ENCODE assay signal across 1 cellular context in the genomic region with DNA sequence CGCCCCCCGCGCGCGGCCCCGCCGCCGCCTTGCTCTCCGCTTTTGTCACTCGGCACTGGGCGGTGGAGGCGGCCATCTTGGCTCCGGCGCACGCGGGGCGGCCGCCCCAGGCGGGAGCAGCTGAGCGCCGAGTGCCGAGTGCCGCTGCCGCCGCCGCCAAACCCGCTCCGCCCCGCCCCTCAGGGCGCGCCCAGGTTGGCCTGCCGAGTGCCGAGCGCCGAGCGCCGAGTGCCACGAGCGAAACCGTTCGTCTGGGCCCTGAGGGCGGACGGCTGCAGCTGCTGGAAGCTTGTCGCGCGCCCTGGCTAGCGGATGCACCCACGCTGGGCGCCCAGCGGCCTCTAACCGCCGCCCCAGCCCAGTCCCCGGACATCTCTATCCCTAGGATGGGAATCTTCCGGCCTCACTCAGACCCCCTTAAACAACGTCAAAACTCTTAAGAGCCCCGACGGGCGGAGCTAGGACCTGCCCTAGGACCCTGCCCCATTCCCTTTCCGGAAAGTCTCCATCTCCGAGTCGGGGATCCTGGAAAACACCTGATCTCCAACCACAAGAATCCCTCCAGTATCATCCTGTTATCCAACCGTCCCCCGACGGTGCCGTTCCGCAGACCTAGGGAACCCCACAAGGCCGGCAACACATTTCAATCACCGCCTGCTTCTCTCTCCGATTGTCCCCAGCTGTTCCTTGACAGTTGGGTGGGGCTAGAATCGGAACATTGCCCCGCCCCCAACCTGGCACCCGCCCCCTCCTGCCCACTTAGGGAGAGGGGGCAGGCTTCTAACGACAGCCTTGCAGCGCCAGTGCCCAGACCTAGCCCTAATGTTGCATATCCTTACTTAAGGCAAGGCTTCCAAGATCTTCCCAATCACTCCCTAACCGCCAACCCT.
TF ChIP-seq lines count a peak whose summit lies in the region.

No MANE protein-coding gene starts in this region.

TF ChIP-seq in HEK293, 187 proteins besides CTCF, POLR2A, EP300 and RAD21 (continued from another document and continues in another):
- TF ChIP-seq PRDM4 (tag by site-specific recombination; IDR thresholded peaks at IDR 0.05) (no peak), KLF10 (tag by site-specific recombination; IDR thresholded peaks at IDR 0.05) (peak; percentile 82), ZBTB1 (tag by site-specific recombination; IDR thresholded peaks at IDR 0.05) (no peak), ZNF391 (tag by site-specific recombination; IDR thresholded peaks at IDR 0.05; ENCODE audit: borderline replicate concordance, low read depth) (peak; percentile 84; the same call in 1 of the 2 replicates), ZNF610 (tag by site-specific recombination; IDR thresholded peaks at IDR 0.05; ENCODE audit: borderline replicate concordance) (no peak), ZNF791 (tag by site-specific recombination; IDR thresholded peaks at IDR 0.05) (no peak), ZXDB (tag by site-specific recombination; IDR thresholded peaks at IDR 0.05) (no peak; the same call in 1 of the 2 replicates), HOXD13 (CRISPR knock-in tag; IDR thresholded peaks at IDR 0.05; ENCODE audit: borderline replicate concordance) (no peak), GLIS1 (tag by site-specific recombination; IDR thresholded peaks at IDR 0.05) (no peak), TSHZ1 (tag by site-specific recombination; IDR thresholded peaks at IDR 0.05; ENCODE audit: borderline replicate concordance) (no peak; the same call in 1 of the 2 replicates), ZNF274 (IDR thresholded peaks at IDR 0.05; ENCODE audit: low read length) (no peak), ZNF274 (tag by site-specific recombination; IDR thresholded peaks at IDR 0.05; ENCODE audit: borderline replicate concordance) (no peak), ZNF555 (tag by site-specific recombination; conservative IDR thresholded peaks at IDR 0.05) (no peak), ZNF571 (tag by site-specific recombination; IDR thresholded peaks at IDR 0.05) (no peak), INSM2 (tag by site-specific recombination; IDR thresholded peaks at IDR 0.05) (0 out of 2 replicates have a peak, but pooled peaks have one; percentile 9), ZNF48 (tag by site-specific recombination; IDR thresholded peaks at IDR 0.05) (no peak), ZNF664 (tag by site-specific recombination; IDR thresholded peaks at IDR 0.05) (no peak), ZFP3 (tag by site-specific recombination; IDR thresholded peaks at IDR 0.05; ENCODE audit: low read depth) (no peak), ZNF16 (tag by site-specific recombination; IDR thresholded peaks at IDR 0.05; ENCODE audit: low read depth) (no peak), ZNF596 (tag by site-specific recombination; IDR thresholded peaks at IDR 0.05) (peak; percentile 46), ZNF623 (tag by site-specific recombination; IDR thresholded peaks at IDR 0.05) (no peak), ZNF292 (tag by site-specific recombination; IDR thresholded peaks at IDR 0.05; ENCODE audit: borderline replicate concordance, low read depth) (no peak), ZNF692 (tag by site-specific recombination; IDR thresholded peaks at IDR 0.05) (peak; percentile 79), YY1 (tag by site-specific recombination; IDR thresholded peaks at IDR 0.05) (peak; percentile 71; the same call in 1 of the 2 replicates), ZNF777 (tag by site-specific recombination; IDR thresholded peaks at IDR 0.05; ENCODE audit: borderline replicate concordance) (peak; percentile 98), ZEB2 (tag by site-specific recombination; IDR thresholded peaks at IDR 0.05) (peak; percentile 61), ZBTB21 (tag by site-specific recombination; IDR thresholded peaks at IDR 0.05) (no peak), GLI2 (tag by site-specific recombination; IDR thresholded peaks at IDR 0.05; ENCODE audit: borderline replicate concordance, low read depth) (no peak), ZNF211 (tag by site-specific recombination; IDR thresholded peaks at IDR 0.05; ENCODE audit: low read depth) (no peak), ZSCAN30 (tag by site-specific recombination; IDR thresholded peaks at IDR 0.05) (peak; percentile 72), ZNF701 (tag by site-specific recombination; IDR thresholded peaks at IDR 0.05) (no peak), AEBP2 (tag by site-specific recombination; IDR thresholded peaks at IDR 0.05; ENCODE audit: borderline replicate concordance) (no peak), KLF16 (tag by site-specific recombination; IDR thresholded peaks at IDR 0.05) (peak; percentile 67), SP7 (tag by site-specific recombination; IDR thresholded peaks at IDR 0.05) (peak; percentile 59), ZNF654 (tag by site-specific recombination; IDR thresholded peaks at IDR 0.05; ENCODE audit: low read depth) (no peak), ZNF561 (tag by site-specific recombination; IDR thresholded peaks at IDR 0.05; ENCODE audit: borderline replicate concordance) (peak; percentile 100), ZNF112 (tag by site-specific recombination; IDR thresholded peaks at IDR 0.05) (no peak), ZNF747 (tag by site-specific recombination; IDR thresholded peaks at IDR 0.05) (no peak), ZNF521 (tag by site-specific recombination; IDR thresholded peaks at IDR 0.05) (no peak)
- TF ChIP-seq, protein P1, sequence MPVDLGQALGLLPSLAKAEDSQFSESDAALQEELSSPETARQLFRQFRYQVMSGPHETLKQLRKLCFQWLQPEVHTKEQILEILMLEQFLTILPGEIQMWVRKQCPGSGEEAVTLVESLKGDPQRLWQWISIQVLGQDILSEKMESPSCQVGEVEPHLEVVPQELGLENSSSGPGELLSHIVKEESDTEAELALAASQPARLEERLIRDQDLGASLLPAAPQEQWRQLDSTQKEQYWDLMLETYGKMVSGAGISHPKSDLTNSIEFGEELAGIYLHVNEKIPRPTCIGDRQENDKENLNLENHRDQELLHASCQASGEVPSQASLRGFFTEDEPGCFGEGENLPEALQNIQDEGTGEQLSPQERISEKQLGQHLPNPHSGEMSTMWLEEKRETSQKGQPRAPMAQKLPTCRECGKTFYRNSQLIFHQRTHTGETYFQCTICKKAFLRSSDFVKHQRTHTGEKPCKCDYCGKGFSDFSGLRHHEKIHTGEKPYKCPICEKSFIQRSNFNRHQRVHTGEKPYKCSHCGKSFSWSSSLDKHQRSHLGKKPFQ (tag by site-specific recombination; IDR thresholded peaks at IDR 0.05), result no peak
- TF ChIP-seq, protein P2, sequence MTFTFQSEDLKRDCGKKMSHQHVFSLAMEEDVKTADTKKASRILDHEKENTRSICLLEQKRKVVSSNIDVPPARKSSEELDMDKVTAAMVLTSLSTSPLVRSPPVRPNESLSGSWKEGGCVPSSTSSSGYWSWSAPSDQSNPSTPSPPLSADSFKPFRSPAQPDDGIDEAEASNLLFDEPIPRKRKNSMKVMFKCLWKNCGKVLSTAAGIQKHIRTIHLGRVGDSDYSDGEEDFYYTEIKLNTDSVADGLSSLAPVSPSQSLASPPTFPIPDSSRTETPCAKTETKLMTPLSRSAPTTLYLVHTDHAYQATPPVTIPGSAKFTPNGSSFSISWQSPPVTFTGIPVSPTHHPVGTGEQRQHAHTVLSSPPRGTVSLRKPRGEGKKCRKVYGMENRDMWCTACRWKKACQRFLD (tag by site-specific recombination; IDR thresholded peaks at IDR 0.05), result no peak; the same call in 1 of the 2 replicates
- TF ChIP-seq, protein P3, sequence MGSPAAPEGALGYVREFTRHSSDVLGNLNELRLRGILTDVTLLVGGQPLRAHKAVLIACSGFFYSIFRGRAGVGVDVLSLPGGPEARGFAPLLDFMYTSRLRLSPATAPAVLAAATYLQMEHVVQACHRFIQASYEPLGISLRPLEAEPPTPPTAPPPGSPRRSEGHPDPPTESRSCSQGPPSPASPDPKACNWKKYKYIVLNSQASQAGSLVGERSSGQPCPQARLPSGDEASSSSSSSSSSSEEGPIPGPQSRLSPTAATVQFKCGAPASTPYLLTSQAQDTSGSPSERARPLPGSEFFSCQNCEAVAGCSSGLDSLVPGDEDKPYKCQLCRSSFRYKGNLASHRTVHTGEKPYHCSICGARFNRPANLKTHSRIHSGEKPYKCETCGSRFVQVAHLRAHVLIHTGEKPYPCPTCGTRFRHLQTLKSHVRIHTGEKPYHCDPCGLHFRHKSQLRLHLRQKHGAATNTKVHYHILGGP (tag by site-specific recombination; IDR thresholded peaks at IDR 0.05), result no peak
- TF ChIP-seq, protein P4, sequence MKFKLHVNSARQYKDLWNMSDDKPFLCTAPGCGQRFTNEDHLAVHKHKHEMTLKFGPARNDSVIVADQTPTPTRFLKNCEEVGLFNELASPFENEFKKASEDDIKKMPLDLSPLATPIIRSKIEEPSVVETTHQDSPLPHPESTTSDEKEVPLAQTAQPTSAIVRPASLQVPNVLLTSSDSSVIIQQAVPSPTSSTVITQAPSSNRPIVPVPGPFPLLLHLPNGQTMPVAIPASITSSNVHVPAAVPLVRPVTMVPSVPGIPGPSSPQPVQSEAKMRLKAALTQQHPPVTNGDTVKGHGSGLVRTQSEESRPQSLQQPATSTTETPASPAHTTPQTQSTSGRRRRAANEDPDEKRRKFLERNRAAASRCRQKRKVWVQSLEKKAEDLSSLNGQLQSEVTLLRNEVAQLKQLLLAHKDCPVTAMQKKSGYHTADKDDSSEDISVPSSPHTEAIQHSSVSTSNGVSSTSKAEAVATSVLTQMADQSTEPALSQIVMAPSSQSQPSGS (tag by site-specific recombination; IDR thresholded peaks at IDR 0.05; ENCODE audit: low read depth), result no peak
